Comparison of ENCODE assay signal across 13 cellular contexts in the genomic region with DNA sequence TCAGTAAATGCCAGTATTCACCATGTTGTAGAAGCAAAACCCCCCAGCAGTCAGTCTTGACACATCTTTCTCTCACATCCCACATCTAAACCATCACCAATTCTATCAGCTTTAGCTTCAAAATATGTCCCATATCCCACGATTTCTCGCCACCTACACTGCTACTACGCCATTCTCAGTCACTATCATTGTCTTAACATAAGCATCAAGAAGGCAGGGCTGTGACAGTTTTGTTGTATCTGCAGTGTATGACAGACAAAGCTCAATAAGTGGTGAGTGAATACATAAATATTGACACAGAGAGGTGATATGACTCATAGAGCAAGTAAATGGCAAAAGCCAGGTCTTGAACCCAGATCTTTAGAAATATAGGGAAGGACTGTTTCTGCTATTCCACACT. TPM values are rescaled to one million over a fixed set of nuclear protein-coding genes. Genes with fewer than 3 reads are reported as not detected.
A peak's percentile ranks its signal among the peaks of the same experiment; 100 is the strongest.
DNase-seq lines count a peak whose midpoint lies in the region; ATAC-seq, FAIRE-seq and TF ChIP-seq lines count a peak whose summit lies in the region.
"Had no signal": no experiment of that assay in that cellular context is flagged by ENCODE, and none has a peak within 500 bp of the region (broad histone marks: within the 10 kb centered on the region; RNA-seq: fewer than 3 reads in every experiment).

No MANE protein-coding gene starts in this region.

- H3K4me3 Mint-ChIP-seq in CD8-positive, alpha-beta T cell, result peak overlapping the region; percentile 12
- H3K4me3 Mint-ChIP-seq: H9 had no signal

- no peak for FAIRE-seq in A549 (lab: Jason Lieb, UNC)
- FAIRE-seq in frontal cortex (lab: Jason Lieb, UNC), result no peak

- no peak overlapping the region for H3K9ac ChIP-seq in SK-N-MC (ENCODE audit: insufficient read length)

- no peaks in the 10 kb centered on the region for H3K9me3 Mint-ChIP-seq in CD8-positive, alpha-beta T cell
- H3K9me3 Mint-ChIP-seq: H9 had no signal

- POLR2A ChIA-PET in A549 (lab: Yijun Ruan, JAX), result no interaction called here
- POLR2A ChIA-PET in CD8-positive, alpha-beta T cell (lab: Charles Lee), result no interaction called here

- peak overlapping the region; percentile 83 to 93 for H3K27ac ChIP-seq in A549
- H3K27ac ChIP-seq in CD8-positive, alpha-beta T cell (ENCODE audit: low read depth, low read length), result no peak overlapping the region
- peak overlapping the region; percentile 100; the same call in 1 of the 2 replicates for H3K27ac ChIP-seq in SK-N-MC
- H3K27ac ChIP-seq in Peyer's patch, result no peak overlapping the region
- H3K27ac ChIP-seq: gastroesophageal sphincter, spleen had no signal

- TF ChIP-seq CTCF in A549 (IDR thresholded peaks at IDR 0.05) (no peak), Peyer's patch (IDR thresholded peaks at IDR 0.05) (no peak)
- TF ChIP-seq CTCF in CD8-positive, alpha-beta T cell (IDR thresholded peaks at IDR 0.05), result no peak

- TF ChIP-seq EP300 in A549 (IDR thresholded peaks at IDR 0.05), result no peak

- WGBS in A549 (ENCODE audit: missing lambda C conversion rate), result 39% methylated on average over 3 of the region's 3 CpGs

- no peak for TF ChIP-seq RAD21 in A549 (conservative IDR thresholded peaks at IDR 0.05 in 1 of 2, IDR thresholded peaks at IDR 0.05 in 1 of 2)

- H3K36me3 Mint-ChIP-seq in CD8-positive, alpha-beta T cell, result peaks cover 5% of the 10 kb centered on the region

- peaks cover 93% of the 10 kb centered on the region for H3K4me1 Mint-ChIP-seq in CD8-positive, alpha-beta T cell (ENCODE audit: low read depth)

- DNase-seq in A549 (ENCODE audit: low read depth in 1 of 2, low spot score in 1 of 2) (peak in 1 of 2 experiments; percentile 64), SK-N-MC (ENCODE audit: low read depth, low spot score) (no peak), inferior parietal cortex (ENCODE audit: extremely low spot score) (peak; percentile 37), Peyer's patch (no peak), frontal cortex (ENCODE audit: low spot score in 2 of 2) (no peak)
- no peak for DNase-seq in CD8-positive, alpha-beta T cell
- DNase-seq: amniotic stem cell, dermis blood vessel endothelial cell, H9, spleen had no signal

- TF ChIP-seq POLR2A in A549 (IDR thresholded peaks at IDR 0.05; ENCODE audit: low read length) (no peak), Peyer's patch (IDR thresholded peaks at IDR 0.05) (no peak)

- H3K27me3 Mint-ChIP-seq in CD8-positive, alpha-beta T cell (ENCODE audit: low read depth), result no peaks in the 10 kb centered on the region

- intact Hi-C loops in CD8-positive, alpha-beta T cell (cut with DNase I, micrococcal nuclease), result no loop called here

- peak overlapping the region; percentile 65 for H3K4me2 ChIP-seq in A549

- CTCF ChIA-PET in A549 (lab: Yijun Ruan, JAX), result interaction anchor here (1.3 kb wide), 1 partner anchor 11 kb away, joined by 5 read pairs; no protein-coding TSS in a partner anchor
- CTCF ChIA-PET in CD8-positive, alpha-beta T cell (lab: Charles Lee), result no interaction called here

- H3K4me3 ChIP-seq in A549 (no peak overlapping the region), SK-N-MC (no peak overlapping the region), Peyer's patch (no peak overlapping the region)
- H3K4me3 ChIP-seq in CD8-positive, alpha-beta T cell (ENCODE audit: low read depth, low read length), result no peak overlapping the region
- H3K4me3 ChIP-seq: gastroesophageal sphincter, spleen had no signal

- H3K36me3 ChIP-seq in CD8-positive, alpha-beta T cell (ENCODE audit: insufficient read depth, low read length), result no peaks in the 10 kb centered on the region
- no peaks in the 10 kb centered on the region for H3K36me3 ChIP-seq in SK-N-MC (ENCODE audit: insufficient read depth, low read length)
- no peaks in the 10 kb centered on the region for H3K36me3 ChIP-seq in Peyer's patch
- H3K36me3 ChIP-seq: gastroesophageal sphincter, spleen had no signal

- H3K4me1 ChIP-seq in A549 (peaks cover 93% of the 10 kb centered on the region), Peyer's patch (peaks cover 0 to 26% (median 0%) of the 10 kb centered on the region in 4 donors)
- peaks cover 57% of the 10 kb centered on the region for H3K4me1 ChIP-seq in CD8-positive, alpha-beta T cell (ENCODE audit: insufficient read depth, low read length)

- ATAC-seq in A549 (peak; percentile 27 to 42; a peak in 3 of 6 replicates), GM19324 (IDR thresholded peaks at IDR 0.05; ENCODE audit: low FRiP score, unreplicated experiment) (no peak), HG02763 (IDR thresholded peaks at IDR 0.05; ENCODE audit: unreplicated experiment) (no peak)
- ATAC-seq in CD8-positive, alpha-beta T cell, result no peak
- ATAC-seq: gastroesophageal sphincter had no signal

- H3K9me3 ChIP-seq in A549, result peaks cover 5% of the 10 kb centered on the region; the same call in 2 of the 3 replicates
- H3K9me3 ChIP-seq in CD8-positive, alpha-beta T cell (ENCODE audit: low read length), result no peaks in the 10 kb centered on the region
- H3K9me3 ChIP-seq in SK-N-MC (ENCODE audit: low read depth, low read length), result no peaks in the 10 kb centered on the region
- H3K9me3 ChIP-seq in Peyer's patch, result no peaks in the 10 kb centered on the region
- H3K9me3 ChIP-seq: gastroesophageal sphincter, spleen had no signal

- H3K27me3 ChIP-seq in CD8-positive, alpha-beta T cell (ENCODE audit: insufficient read depth, low read length), result no peaks in the 10 kb centered on the region
- H3K27me3 ChIP-seq in Peyer's patch, result no peaks in the 10 kb centered on the region
- H3K27me3 ChIP-seq: gastroesophageal sphincter, spleen had no signal

- H3K27ac Mint-ChIP-seq in CD8-positive, alpha-beta T cell, result peak overlapping the region; percentile 0

TF ChIP-seq in A549, 52 proteins besides CTCF, POLR2A, EP300 and RAD21:
- peak; percentile 35; the same call in 1 of the 2 replicates for TF ChIP-seq JUNB (IDR thresholded peaks at IDR 0.05)
- TF ChIP-seq FOSL2 (IDR thresholded peaks at IDR 0.05), result 0 out of 2 replicates have a peak, but pooled peaks have one; percentile 29
- peak; percentile 85 for TF ChIP-seq FOSL2 (CRISPR knock-in tag; IDR thresholded peaks at IDR 0.05)
- TF ChIP-seq GATA3 (IDR thresholded peaks at IDR 0.05; ENCODE audit: borderline replicate concordance), result peak; percentile 24; the same call in 1 of the 2 replicates
- TF ChIP-seq CHD4 (IDR thresholded peaks at IDR 0.05; ENCODE audit: borderline replicate concordance), result no peak
- peak; percentile 46; the same call in 1 of the 2 replicates for TF ChIP-seq FOXS1 (CRISPR knock-in tag; IDR thresholded peaks at IDR 0.05)
- TF ChIP-seq TFCP2L1 (CRISPR knock-in tag; IDR thresholded peaks at IDR 0.05), result no peak
- TF ChIP-seq, protein P1, sequence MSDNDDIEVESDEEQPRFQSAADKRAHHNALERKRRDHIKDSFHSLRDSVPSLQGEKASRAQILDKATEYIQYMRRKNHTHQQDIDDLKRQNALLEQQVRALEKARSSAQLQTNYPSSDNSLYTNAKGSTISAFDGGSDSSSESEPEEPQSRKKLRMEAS (IDR thresholded peaks at IDR 0.05), result 0 out of 2 replicates have a peak, but pooled peaks have one; percentile 33

RNA-seq across cellular contexts. Expression of a gene that starts 59.9 kb away (rescaled TPM):
- polyA plus RNA-seq in A549 (2011; rRNA removed) (156 and 159 TPM in 2 replicates), A549 (2017; fragmentation: RNase III; extraction: RNeasy Plus Mini Kit Qiagen cat#74134 plus additional on column Dnase treatment) (110 to 123 TPM (median 114 TPM) in 3 replicates)
- 70.5 and 85.3 TPM in 2 replicates for polyA plus RNA-seq in A549 (2012; cell fraction: cytosol; rRNA removed)
- polyA plus RNA-seq in A549 (2012; cell fraction: nucleus; rRNA removed), result 54.7 and 109 TPM in 2 replicates
- polyA minus RNA-seq in A549 (2011; rRNA and poly(A)+ RNA removed), result 197 and 200 TPM in 2 replicates
- 100 to 1,000 TPM; 280 to 298 TPM for total RNA-seq in CD8-positive, alpha-beta T cell
- total RNA-seq in Peyer's patch (100 to 1,000 TPM; 116 to 251 (median 126) TPM), frontal cortex (37.5 TPM)

Comparison
In these comparisons a context has a peak if more than half of its experiments do, and no peak if none do; other contexts are left out.
1. ATAC-seq: peak in A549 (2 of 2); none in CD8-positive, alpha-beta T cell (single experiment), GM19324 (single experiment) and HG02763 (single experiment).
2. H3K27ac ChIP-seq: peak in A549 (2 of 2) and SK-N-MC (single experiment); none in CD8-positive, alpha-beta T cell (single experiment) and Peyer's patch (0 of 4).